ENCODE assay signal across 27 cellular contexts in the genomic region with DNA sequence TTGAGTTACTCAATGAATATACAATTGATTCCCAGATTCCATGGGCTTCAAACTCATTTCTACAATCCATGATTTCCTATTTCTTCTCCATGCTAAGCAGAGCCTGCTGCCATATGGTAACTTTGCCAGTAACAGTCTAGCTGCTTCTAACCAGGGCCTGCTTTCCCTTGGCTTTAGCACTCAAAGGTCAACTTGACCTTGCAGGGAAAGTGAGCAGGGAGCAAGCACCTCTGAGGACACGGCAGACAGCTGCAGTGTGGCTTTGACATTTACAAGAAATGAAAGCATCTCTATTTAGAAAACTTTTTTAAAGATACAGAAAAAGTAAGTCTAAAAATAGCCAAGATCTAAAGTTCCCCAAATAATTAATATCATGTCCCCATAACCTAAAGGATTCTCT.
DNase-seq lines count a peak whose midpoint lies in the region; ATAC-seq and TF ChIP-seq lines count a peak whose summit lies in the region.
"Had no signal": no experiment of that assay in that cellular context is flagged by ENCODE, and none has a peak within 500 bp of the region (broad histone marks: within the 10 kb centered on the region; RNA-seq: fewer than 3 reads in every experiment).

No MANE protein-coding gene starts in this region.

- H3K4me2 ChIP-seq in H9 (ENCODE audit: insufficient read depth, insufficient read length, low read length) = no peak overlapping the region
- H3K4me2 ChIP-seq in smooth muscle cell = no peak overlapping the region
- H3K4me2 ChIP-seq: PC-9 had no signal

- CTCF ChIA-PET in CD4-positive, alpha-beta T cell (lab: Charles Lee) = no interaction called here

- H3K23me2 ChIP-seq in H9 (ENCODE audit: insufficient read length, low read depth, low read length, poor library complexity, severe bottlenecking) = no peaks in the 10 kb centered on the region

- no peaks in the 10 kb centered on the region for H3K27me3 ChIP-seq in H9 (ENCODE audit: insufficient read depth, low read length)
- H3K27me3 ChIP-seq in adrenal gland = no peaks in the 10 kb centered on the region
- no peaks in the 10 kb centered on the region for H3K27me3 ChIP-seq in left lung
- H3K27me3 ChIP-seq in smooth muscle cell (ENCODE audit: low read depth) = no peaks in the 10 kb centered on the region
- no peaks in the 10 kb centered on the region for H3K27me3 ChIP-seq in CD4-positive, alpha-beta T cell (ENCODE audit: control insufficient read depth, insufficient read depth, low read length)
- H3K27me3 ChIP-seq: transverse colon had no signal

- no peak overlapping the region for H3K23ac ChIP-seq in H9 (ENCODE audit: insufficient read length, low read depth, low read length)

- H3K79me2 ChIP-seq in H9 (ENCODE audit: insufficient read depth, low read length) (no peaks in the 10 kb centered on the region), smooth muscle cell (ENCODE audit: low read depth) (no peaks in the 10 kb centered on the region)

- no peaks in the 10 kb centered on the region for H3K79me1 ChIP-seq in H9 (ENCODE audit: insufficient read depth, low read depth, low read length, poor library complexity, severe bottlenecking)

- H3K4me1 ChIP-seq in H9 (ENCODE audit: insufficient read depth, low read length) = no peaks in the 10 kb centered on the region
- peaks cover 15 to 30% of the 10 kb centered on the region in 2 donors for H3K4me1 ChIP-seq in adrenal gland (replicated peaks in 1 of 2)
- H3K4me1 ChIP-seq in left lung = peaks cover 6 to 7% of the 10 kb centered on the region in 2 donors
- H3K4me1 ChIP-seq in smooth muscle cell (ENCODE audit: low read depth) = peaks cover 6% of the 10 kb centered on the region

- H3T11ph ChIP-seq in H9 (ENCODE audit: low read length) = no peak overlapping the region

- H4K91ac ChIP-seq in H9 (ENCODE audit: insufficient read length, low read depth, low read length) = no peak overlapping the region

- H4K20me1 ChIP-seq in H9 (ENCODE audit: control insufficient read depth, insufficient read depth, insufficient read length) (no peaks in the 10 kb centered on the region), smooth muscle cell (ENCODE audit: low read depth) (no peaks in the 10 kb centered on the region)

- H2BK12ac ChIP-seq in H9 (ENCODE audit: insufficient read length, low read depth, low read length) = no peak overlapping the region

- intact Hi-C loops in adrenal gland (cut with DNase I) = no loop called here
- intact Hi-C loops in left lung (cut with DNase I) = no loop called here
- intact Hi-C loops in CD4-positive, alpha-beta T cell (cut with DNase I, micrococcal nuclease) = no loop called here

- DNase-seq in H9 = no peak
- DNase-seq in adrenal gland = peak in 6 of 7 donors; percentile 32 to 82 (median 49)
- no peak for DNase-seq in left lung
- no peak for DNase-seq in smooth muscle cell (lab: John Stamatoyannopoulos, UW; ENCODE audit: unreplicated experiment)
- DNase-seq in CD4-positive, alpha-beta T cell = no peak
- DNase-seq in T-helper 17 cell = no peak
- DNase-seq: activated CD4-positive, alpha-beta T cell treated with anti-CD3 and anti-CD28 coated beads for 4 hours; activated effector memory CD4-positive, alpha-beta T cell treated with Interleukin-2 at 50 U/mL for 16 hours; activated T-cell treated with anti-CD3 and anti-CD28 coated beads for 4 hours; dermis blood vessel endothelial cell; GOT3; islet precursor cell; NCI-H1048; NCI-H1694; NCI-H2171 treated with DMSO at 0.1 percent for 48 hours; NCI-H510A treated with DMSO at 0.1 percent for 48 hours; PC-9; SHP77 treated with DMSO at 0.1 percent for 48 hours; stimulated activated naive CD8-positive, alpha-beta T cell treated with anti-CD3 and anti-CD28 coated beads, Interleukin-15, amount 100 ng/mL, for 72 hours; transverse colon had no signal

- TF ChIP-seq POLR2A in adrenal gland (IDR thresholded peaks at IDR 0.05) = no peak

- H3K36me3 ChIP-seq in adrenal gland (replicated peaks in 1 of 2) (no peaks in the 10 kb centered on the region), left lung (no peaks in the 10 kb centered on the region), smooth muscle cell (ENCODE audit: low read depth) (no peaks in the 10 kb centered on the region)
- H3K36me3 ChIP-seq: transverse colon had no signal

- no peaks in the 10 kb centered on the region for H3K9me3 Mint-ChIP-seq in H9
- H3K9me3 Mint-ChIP-seq in CD4-positive, alpha-beta T cell = no peaks in the 10 kb centered on the region
- H3K9me3 Mint-ChIP-seq: stimulated activated naive CD8-positive, alpha-beta T cell treated with anti-CD3 and anti-CD28 coated beads, Interleukin-15, amount 100 ng/mL, for 72 hours had no signal

- no peak overlapping the region for H4K5ac ChIP-seq in H9 (ENCODE audit: insufficient read length, low read depth, low read length)

- no peak overlapping the region for H2BK20ac ChIP-seq in H9 (ENCODE audit: low read depth, low read length, poor library complexity, severe bottlenecking)

- H3K36me3 Mint-ChIP-seq in H9 (ENCODE audit: insufficient read depth in 1 of 3, low read depth in 3 of 3) (no peaks in the 10 kb centered on the region), T-helper 17 cell (ENCODE audit: low read depth) (no peaks in the 10 kb centered on the region)
- H3K36me3 Mint-ChIP-seq in CD4-positive, alpha-beta T cell (ENCODE audit: low read depth) = no peaks in the 10 kb centered on the region
- H3K36me3 Mint-ChIP-seq: activated naive CD8-positive, alpha-beta T cell had no signal

- no peak overlapping the region for H3K56ac ChIP-seq in H9 (ENCODE audit: insufficient read length, low read depth, low read length)

- H2BK120ac ChIP-seq in H9 (ENCODE audit: low read depth, low read length, poor library complexity, severe bottlenecking) = no peak overlapping the region

- H3K4me1 Mint-ChIP-seq in H9 = no peaks in the 10 kb centered on the region
- no peaks in the 10 kb centered on the region for H3K4me1 Mint-ChIP-seq in CD4-positive, alpha-beta T cell (ENCODE audit: low read depth)
- H3K4me1 Mint-ChIP-seq in T-helper 17 cell = no peaks in the 10 kb centered on the region
- H3K4me1 Mint-ChIP-seq: central memory CD8-positive, alpha-beta T cell; stimulated activated naive CD8-positive, alpha-beta T cell treated with anti-CD3 and anti-CD28 coated beads, Interleukin-15, amount 100 ng/mL, for 72 hours had no signal

- H3K4me3 ChIP-seq in adrenal gland (no peak overlapping the region), left lung (no peak overlapping the region), smooth muscle cell (no peak overlapping the region)
- H3K4me3 ChIP-seq: lung, PC-9, transverse colon had no signal

- TF ChIP-seq CTCF in H9 (conservative IDR thresholded peaks at IDR 0.05) = no peak
- no peak for TF ChIP-seq CTCF in adrenal gland (IDR thresholded peaks at IDR 0.05)
- no peak for TF ChIP-seq CTCF in left lung (IDR thresholded peaks at IDR 0.05)
- no peak for TF ChIP-seq CTCF in smooth muscle cell (IDR thresholded peaks at IDR 0.05; ENCODE audit: borderline replicate concordance, insufficient read depth, poor library complexity, severe bottlenecking)
- no peak for TF ChIP-seq CTCF in CD4-positive, alpha-beta T cell (IDR thresholded peaks at IDR 0.05)

- H2AFZ ChIP-seq in H9 (ENCODE audit: low read length) = no peak overlapping the region
- H2AFZ ChIP-seq in smooth muscle cell (ENCODE audit: low read depth) = no peak overlapping the region
- H2AFZ ChIP-seq: PC-9 had no signal

- no peak overlapping the region for H3K14ac ChIP-seq in H9 (ENCODE audit: insufficient read depth, low read length)

- WGBS in H9 (ENCODE audit: extremely low coverage, insufficient read length, low lambda C conversion rate) = no CpG with 5 or more reads among the region's 1 CpG
- WGBS in adrenal gland, 4 donors = 6 to 11% (median 7%) methylated on average over 1 of the region's 1 CpG
- WGBS in smooth muscle cell (ENCODE audit: low lambda C conversion rate) = 39% methylated on average over 1 of the region's 1 CpG

- no peak overlapping the region for H2BK5ac ChIP-seq in H9 (ENCODE audit: insufficient read length, low read length)

- peaks cover 20% of the 10 kb centered on the region for H3F3A ChIP-seq in smooth muscle cell (ENCODE audit: low read depth)

- H4K8ac ChIP-seq in H9 (replicated peaks; ENCODE audit: insufficient read length, low read depth, low read length) = peak overlapping the region; percentile 79

- H3K9ac ChIP-seq in H9 (ENCODE audit: extremely low read depth, insufficient read length, low read length) (no peak overlapping the region), smooth muscle cell (ENCODE audit: low read depth) (no peak overlapping the region)

- H3K27ac ChIP-seq in H9 (ENCODE audit: insufficient read length, low read depth, low read length) (no peak overlapping the region), adrenal gland (peak overlapping the region; percentile 26 to 75 (median 42)), left lung (peak overlapping the region; percentile 20 to 80), smooth muscle cell (ENCODE audit: low read depth) (peak overlapping the region; percentile 96)
- no peak overlapping the region for H3K27ac ChIP-seq in CD4-positive, alpha-beta T cell (ENCODE audit: low read depth, low read length)
- H3K27ac ChIP-seq: C4-2B, PC-9, VCaP had no signal

- H3K9me3 ChIP-seq in H9 (ENCODE audit: control insufficient read depth, low read depth, low read length) (no peaks in the 10 kb centered on the region), adrenal gland (replicated peaks in 1 of 3) (no peaks in the 10 kb centered on the region), left lung (no peaks in the 10 kb centered on the region), smooth muscle cell (replicated peaks; ENCODE audit: low read depth) (no peaks in the 10 kb centered on the region), T-helper 17 cell (ENCODE audit: control insufficient read depth, low read length, poor library complexity, severe bottlenecking) (no peaks in the 10 kb centered on the region)
- no peaks in the 10 kb centered on the region for H3K9me3 ChIP-seq in CD4-positive, alpha-beta T cell (ENCODE audit: control insufficient read depth, low read length)
- H3K9me3 ChIP-seq: transverse colon had no signal

- no peak overlapping the region for H3K4ac ChIP-seq in H9 (ENCODE audit: low read depth, low read length)

- POLR2A ChIA-PET in CD4-positive, alpha-beta T cell (lab: Charles Lee) = no interaction called here

- H3K18ac ChIP-seq in H9 (ENCODE audit: insufficient read length, low read depth, low read length) = no peak overlapping the region

- H2AK5ac ChIP-seq in H9 (ENCODE audit: insufficient read length, low read length) = no peak overlapping the region

- H2BK15ac ChIP-seq in H9 (ENCODE audit: low read depth, low read length) = no peak overlapping the region

- ATAC-seq in left lung (peak; percentile 6), GM18858 (IDR thresholded peaks at IDR 0.05; ENCODE audit: unreplicated experiment) (no peak), T-helper 17 cell (no peak), GM21529 (IDR thresholded peaks at IDR 0.05; ENCODE audit: unreplicated experiment) (no peak)
- ATAC-seq in CD4-positive, alpha-beta T cell (ENCODE audit: poor library complexity) = no peak
- ATAC-seq: stimulated activated naive CD8-positive, alpha-beta T cell treated with anti-CD3 and anti-CD28 coated beads, Interleukin-15, amount 100 ng/mL, for 72 hours had no signal

- H3K27me3 Mint-ChIP-seq in H9 (ENCODE audit: low read depth) (no peaks in the 10 kb centered on the region), T-helper 17 cell (no peaks in the 10 kb centered on the region)
- H3K27me3 Mint-ChIP-seq in CD4-positive, alpha-beta T cell = no peaks in the 10 kb centered on the region
- H3K27me3 Mint-ChIP-seq: activated naive CD8-positive, alpha-beta T cell; stimulated activated naive CD8-positive, alpha-beta T cell treated with anti-CD3 and anti-CD28 coated beads, Interleukin-15, amount 100 ng/mL, for 72 hours had no signal

- no peak overlapping the region for H3K27ac Mint-ChIP-seq in H9
- no peak overlapping the region for H3K27ac Mint-ChIP-seq in CD4-positive, alpha-beta T cell
- H3K27ac Mint-ChIP-seq in T-helper 17 cell = no peak overlapping the region
- H3K27ac Mint-ChIP-seq: activated naive CD8-positive, alpha-beta T cell; stimulated activated naive CD8-positive, alpha-beta T cell treated with anti-CD3 and anti-CD28 coated beads, Interleukin-15, amount 100 ng/mL, for 72 hours had no signal

- H3K4me3 Mint-ChIP-seq in H9 = no peak overlapping the region
- H3K4me3 Mint-ChIP-seq in CD4-positive, alpha-beta T cell = no peak overlapping the region
- H3K4me3 Mint-ChIP-seq in T-helper 17 cell = no peak overlapping the region
- H3K4me3 Mint-ChIP-seq: activated naive CD8-positive, alpha-beta T cell; central memory CD8-positive, alpha-beta T cell; stimulated activated naive CD8-positive, alpha-beta T cell treated with anti-CD3 and anti-CD28 coated beads, Interleukin-15, amount 100 ng/mL, for 72 hours had no signal

Comparison
In these comparisons a context has a peak if more than half of its experiments do, and no peak if none do; other contexts are left out.
1. DNase-seq: peak in adrenal gland (6 of 7); none in H9 (single experiment), left lung (0 of 2), smooth muscle cell (single experiment), CD4-positive, alpha-beta T cell (0 of 10) and T-helper 17 cell (0 of 3).
2. H3K27ac ChIP-seq: peak in adrenal gland (5 of 5), left lung (2 of 2) and smooth muscle cell (single experiment); none in H9 (single experiment) and CD4-positive, alpha-beta T cell (single experiment).